In the genomic region with DNA sequence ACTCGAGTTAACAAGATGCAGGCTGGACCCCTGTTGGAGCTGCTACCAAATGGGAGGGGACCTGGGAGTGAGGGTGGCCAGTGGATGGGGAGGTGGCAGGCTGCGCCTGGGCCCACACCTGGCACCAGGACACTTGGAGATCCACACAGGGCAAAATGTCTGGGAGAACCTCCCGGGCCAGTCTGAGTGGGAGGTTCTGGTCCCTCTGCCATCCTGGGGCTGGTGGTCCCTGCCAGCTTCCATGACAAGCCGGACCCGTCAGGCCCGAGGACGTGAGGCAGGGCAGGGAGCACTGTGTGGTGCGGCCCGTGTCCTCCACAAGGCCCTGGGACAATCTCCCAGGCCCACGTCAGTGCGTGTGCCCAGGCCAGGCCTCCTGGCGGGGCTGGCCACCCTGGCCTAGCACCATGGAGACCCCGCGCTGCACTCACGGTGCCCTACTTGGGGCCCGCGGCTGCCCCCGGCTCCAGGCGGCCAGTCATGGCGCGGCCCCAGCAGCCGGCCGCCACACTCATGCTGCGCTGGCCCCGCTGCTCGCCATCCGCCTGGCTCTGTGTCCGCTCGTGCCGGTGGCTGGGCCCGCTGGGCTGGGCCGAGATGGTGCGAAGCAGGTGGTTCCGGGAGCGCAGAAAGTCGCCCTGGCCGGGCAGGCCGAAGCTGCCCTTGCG, we compare ENCODE assay signal across 24 cellular contexts. TPM values are rescaled to one million over a fixed set of nuclear protein-coding genes. Genes with fewer than 3 reads are reported as not detected.
A peak's percentile ranks its signal among the peaks of the same experiment; 100 is the strongest.
DNase-seq lines count a peak whose midpoint lies in the region; ATAC-seq and TF ChIP-seq lines count a peak whose summit lies in the region.
"Had no signal": no experiment of that assay in that cellular context is flagged by ENCODE, and none has a peak within 500 bp of the region (broad histone marks: within the 10 kb centered on the region; RNA-seq: fewer than 3 reads in every experiment).

No MANE protein-coding gene starts in this region.

- H3K27me3 ChIP-seq in upper lobe of right lung, result no peaks in the 10 kb centered on the region
- H3K27me3 ChIP-seq: BLaER1 treated with 17β-estradiol and CSF1 and Interleukin-3, amounts not matched to agents 10 nM and 100 nM; foreskin keratinocyte; right atrium auricular region; upper lobe of left lung had no signal

- peaks cover 32% of the 10 kb centered on the region for H3K4me1 Mint-ChIP-seq in activated naive CD8-positive, alpha-beta T cell treated with anti-CD3 and anti-CD28 coated beads, Interleukin-2, amount 50 U/mL, for 24 hours
- peaks cover 32% of the 10 kb centered on the region for H3K4me1 Mint-ChIP-seq in activated naive CD8-positive, alpha-beta T cell treated with anti-CD3 and anti-CD28 coated beads for 36 hours
- peaks cover 57% of the 10 kb centered on the region for H3K4me1 Mint-ChIP-seq in dendritic cell treated with granulocyte-macrophage colony-stimulating factor and Interleukin-4, amounts not matched to agents 40 ng/mL and 50 ng/mL, for 4 days (ENCODE audit: low read depth)
- peaks cover 32% of the 10 kb centered on the region for H3K4me1 Mint-ChIP-seq in nephron

- peaks cover 2% of the 10 kb centered on the region for H3K36me3 Mint-ChIP-seq in activated naive CD8-positive, alpha-beta T cell treated with anti-CD3 and anti-CD28 coated beads, Interleukin-2, amount 50 U/mL, for 24 hours (ENCODE audit: low read depth)
- peaks cover 16% of the 10 kb centered on the region for H3K36me3 Mint-ChIP-seq in activated naive CD8-positive, alpha-beta T cell treated with anti-CD3 and anti-CD28 coated beads for 36 hours
- H3K36me3 Mint-ChIP-seq in dendritic cell treated with granulocyte-macrophage colony-stimulating factor and Interleukin-4, amounts not matched to agents 40 ng/mL and 50 ng/mL, for 4 days (ENCODE audit: low read depth), result peaks cover 35% of the 10 kb centered on the region
- H3K36me3 Mint-ChIP-seq in nephron (ENCODE audit: low read depth), result no peaks in the 10 kb centered on the region

- peak overlapping the region; percentile 26 for H3K27ac Mint-ChIP-seq in activated naive CD8-positive, alpha-beta T cell treated with anti-CD3 and anti-CD28 coated beads, Interleukin-2, amount 50 U/mL, for 24 hours
- H3K27ac Mint-ChIP-seq in activated naive CD8-positive, alpha-beta T cell treated with anti-CD3 and anti-CD28 coated beads for 36 hours, result no peak overlapping the region
- peak overlapping the region; percentile 96 for H3K27ac Mint-ChIP-seq in dendritic cell treated with granulocyte-macrophage colony-stimulating factor and Interleukin-4, amounts not matched to agents 40 ng/mL and 50 ng/mL, for 4 days
- H3K27ac Mint-ChIP-seq in nephron, result peak overlapping the region; percentile 93 to 98 (median 97)

- peaks cover 10% of the 10 kb centered on the region for H3K36me3 ChIP-seq in upper lobe of right lung

- no peak for ATAC-seq in activated naive CD8-positive, alpha-beta T cell treated with anti-CD3 and anti-CD28 coated beads, Interleukin-2, amount 50 U/mL, for 24 hours
- ATAC-seq in upper lobe of right lung (no peak), HG03159 (IDR thresholded peaks at IDR 0.05; ENCODE audit: unreplicated experiment) (no peak), HG02798 (IDR thresholded peaks at IDR 0.05; ENCODE audit: poor library complexity, unreplicated experiment) (no peak)
- ATAC-seq: A549, foreskin keratinocyte, HCT116 had no signal

- H3K4me1 ChIP-seq in upper lobe of right lung, result peaks cover 38% of the 10 kb centered on the region
- H3K4me1 ChIP-seq: foreskin keratinocyte had no signal

- no peak overlapping the region for H3K4me3 Mint-ChIP-seq in activated naive CD8-positive, alpha-beta T cell treated with anti-CD3 and anti-CD28 coated beads, Interleukin-2, amount 50 U/mL, for 24 hours
- H3K4me3 Mint-ChIP-seq in activated naive CD8-positive, alpha-beta T cell treated with anti-CD3 and anti-CD28 coated beads for 36 hours, result no peak overlapping the region
- peak overlapping the region; percentile 69 for H3K4me3 Mint-ChIP-seq in dendritic cell treated with granulocyte-macrophage colony-stimulating factor and Interleukin-4, amounts not matched to agents 40 ng/mL and 50 ng/mL, for 4 days
- H3K4me3 Mint-ChIP-seq in nephron, result no peak overlapping the region
- H3K4me3 Mint-ChIP-seq: brain had no signal

- no peak overlapping the region for H3K4me3 ChIP-seq in upper lobe of right lung
- H3K4me3 ChIP-seq: A549; BLaER1 treated with 17β-estradiol and CSF1 and Interleukin-3, amounts not matched to agents 10 nM and 100 nM; PC-9; upper lobe of left lung had no signal

- no peak for TF ChIP-seq CTCF in nephron (IDR thresholded peaks at IDR 0.05; ENCODE audit: unreplicated experiment in 3 of 3)
- TF ChIP-seq CTCF in upper lobe of right lung (IDR thresholded peaks at IDR 0.05), result no peak

- H3K9me3 Mint-ChIP-seq in activated naive CD8-positive, alpha-beta T cell treated with anti-CD3 and anti-CD28 coated beads, Interleukin-2, amount 50 U/mL, for 24 hours, result no peaks in the 10 kb centered on the region
- no peaks in the 10 kb centered on the region for H3K9me3 Mint-ChIP-seq in activated naive CD8-positive, alpha-beta T cell treated with anti-CD3 and anti-CD28 coated beads for 36 hours
- no peaks in the 10 kb centered on the region for H3K9me3 Mint-ChIP-seq in dendritic cell treated with granulocyte-macrophage colony-stimulating factor and Interleukin-4, amounts not matched to agents 40 ng/mL and 50 ng/mL, for 4 days
- H3K9me3 Mint-ChIP-seq in nephron, result no peaks in the 10 kb centered on the region
- H3K9me3 Mint-ChIP-seq: brain had no signal

- intact Hi-C loops in dendritic cell treated with granulocyte-macrophage colony-stimulating factor and Interleukin-4, amounts not matched to agents 40 ng/mL and 50 ng/mL, for 4 days (cut with micrococcal nuclease), result no loop called here
- intact Hi-C loops in upper lobe of right lung (cut with DNase I), result no loop called here

- H3K27ac ChIP-seq in upper lobe of right lung, result peak overlapping the region; percentile 31
- H3K27ac ChIP-seq: A549, foreskin keratinocyte, PC-9, WERI-Rb-1 had no signal

- no peak for DNase-seq in activated naive CD8-positive, alpha-beta T cell treated with anti-CD3 and anti-CD28 coated beads, Interleukin-2, amount 50 U/mL, for 24 hours
- no peak for DNase-seq in activated naive CD8-positive, alpha-beta T cell treated with anti-CD3 and anti-CD28 coated beads for 36 hours
- DNase-seq in upper lobe of right lung (no peak), C1 segment of cervical spinal cord (lab: John Stamatoyannopoulos, UW) (no peak)
- DNase-seq: activated CD4-positive, alpha-beta T cell treated with anti-CD3 and anti-CD28 coated beads, Interleukin-2, amount 50 U/mL, for 4 hours; activated naive CD4-positive, alpha-beta T cell treated with Interleukin-2 at 50 U/mL for 16 hours; activated T-cell treated with anti-CD3 and anti-CD28 coated beads for 4 hours; foreskin keratinocyte; kidney glomerular epithelial cell; NCI-H2029; NCI-H345; PC-9; T-helper 2 cell; WERI-Rb-1 had no signal

- no peaks in the 10 kb centered on the region for H3K9me3 ChIP-seq in upper lobe of right lung
- H3K9me3 ChIP-seq: A549; BLaER1 treated with 17β-estradiol and CSF1 and Interleukin-3, amounts not matched to agents 10 nM and 100 nM; right atrium auricular region; upper lobe of left lung had no signal

- no peaks in the 10 kb centered on the region for H3K27me3 Mint-ChIP-seq in activated naive CD8-positive, alpha-beta T cell treated with anti-CD3 and anti-CD28 coated beads, Interleukin-2, amount 50 U/mL, for 24 hours
- no peaks in the 10 kb centered on the region for H3K27me3 Mint-ChIP-seq in activated naive CD8-positive, alpha-beta T cell treated with anti-CD3 and anti-CD28 coated beads for 36 hours
- no peaks in the 10 kb centered on the region for H3K27me3 Mint-ChIP-seq in dendritic cell treated with granulocyte-macrophage colony-stimulating factor and Interleukin-4, amounts not matched to agents 40 ng/mL and 50 ng/mL, for 4 days
- H3K27me3 Mint-ChIP-seq in nephron (ENCODE audit: low read depth), result no peaks in the 10 kb centered on the region
- H3K27me3 Mint-ChIP-seq: brain had no signal

RNA-seq across cellular contexts. Expression of a gene that starts 5.2 kb away (rescaled TPM):
- total RNA-seq in activated naive CD8-positive, alpha-beta T cell treated with anti-CD3 and anti-CD28 coated beads for 36 hours, result 100 to 1,000 TPM; 165 to 168 TPM
- 124 TPM for total RNA-seq in upper lobe of right lung

RNA-seq across cellular contexts. Expression of a gene that starts 10.7 kb away (rescaled TPM):
- total RNA-seq in activated naive CD8-positive, alpha-beta T cell treated with anti-CD3 and anti-CD28 coated beads for 36 hours, result 10 to 100 TPM; 26.8 to 31.8 TPM
- 13.7 TPM for total RNA-seq in upper lobe of right lung

RNA-seq across cellular contexts. Expression of a gene that starts 19.5 kb away (rescaled TPM):
- total RNA-seq in activated naive CD8-positive, alpha-beta T cell treated with anti-CD3 and anti-CD28 coated beads for 36 hours, result 1 to 10 TPM; 3.6 TPM
- total RNA-seq in upper lobe of right lung, result 5.2 TPM
